3 cellular contexts compared by ENCODE assay signal in genomic region chr16:10325783-10326543, GRCh38.
TF ChIP-seq lines count a peak whose summit lies in the region.

No MANE protein-coding gene starts in this region.

TF ChIP-seq in SK-N-SH treated with all-trans-retinoic acid at 6 μM for 48 hours, 23 proteins besides CTCF, POLR2A, EP300 and RAD21 (continues in another document):
- 0 out of 2 replicates have a peak, but pooled peaks have one; percentile 30 for TF ChIP-seq PATZ1 (CRISPR knock-in tag; IDR thresholded peaks at IDR 0.05; ENCODE audit: borderline replicate concordance)
- TF ChIP-seq CSRNP3 (CRISPR knock-in tag; IDR thresholded peaks at IDR 0.05), result peak; percentile 82; the same call in 1 of the 2 replicates
- TF ChIP-seq GLIS3 (CRISPR knock-in tag; IDR thresholded peaks at IDR 0.05), result peak; percentile 98
- TF ChIP-seq ZC3H10 (CRISPR knock-in tag; IDR thresholded peaks at IDR 0.05), result no peak
- TF ChIP-seq ZFP3 (CRISPR knock-in tag; IDR thresholded peaks at IDR 0.05), result peak; percentile 95
- peak; percentile 94 for TF ChIP-seq ISL1 (CRISPR knock-in tag; IDR thresholded peaks at IDR 0.05)
- 0 out of 2 replicates have a peak, but pooled peaks have one; percentile 50 for TF ChIP-seq ESRRG (CRISPR knock-in tag; IDR thresholded peaks at IDR 0.05)
- peak; percentile 86 for TF ChIP-seq ZNF565 (CRISPR knock-in tag; conservative IDR thresholded peaks at IDR 0.05; ENCODE audit: low read depth)
- 0 out of 2 replicates have a peak, but pooled peaks have one; percentile 66 for TF ChIP-seq TSHZ2 (CRISPR knock-in tag; IDR thresholded peaks at IDR 0.05)
- TF ChIP-seq SNAI2 (CRISPR knock-in tag; IDR thresholded peaks at IDR 0.05), result peak; percentile 99
- TF ChIP-seq ZNF70 (CRISPR knock-in tag; IDR thresholded peaks at IDR 0.05), result 0 out of 2 replicates have a peak, but pooled peaks have one; percentile 32

TF ChIP-seq in SK-N-SH, 30 proteins besides CTCF, POLR2A, EP300 and RAD21:
- TF ChIP-seq REST (IDR thresholded peaks at IDR 0.05; ENCODE audit: low read depth, low read length) (no peak), FOXJ3 (CRISPR knock-in tag; IDR thresholded peaks at IDR 0.05) (no peak), USF2 (IDR thresholded peaks at IDR 0.05; ENCODE audit: borderline replicate concordance, low read depth, low read length) (no peak), SIN3A (IDR thresholded peaks at IDR 0.05; ENCODE audit: borderline replicate concordance, low read depth, low read length) (no peak), ZBTB33 (IDR thresholded peaks at IDR 0.05; ENCODE audit: borderline replicate concordance, low read depth) (no peak), FOXM1 (IDR thresholded peaks at IDR 0.05; ENCODE audit: low read depth) (no peak), CHD2 (IDR thresholded peaks at IDR 0.05; ENCODE audit: low read length, partially characterized antibody) (no peak), NFIC (IDR thresholded peaks at IDR 0.05; ENCODE audit: borderline replicate concordance) (no peak)

TF ChIP-seq in GM12878, 131 proteins besides CTCF, POLR2A, EP300 and RAD21:
- TF ChIP-seq ZBED1 (IDR thresholded peaks at IDR 0.05; ENCODE audit: borderline replicate concordance) (no peak), BACH1 (IDR thresholded peaks at IDR 0.05; ENCODE audit: borderline replicate concordance) (no peak), BHLHE40 (IDR thresholded peaks at IDR 0.05; ENCODE audit: borderline replicate concordance in 1 of 2, low read depth in 2 of 2, low read length in 1 of 2) (no peak), SRF (IDR thresholded peaks at IDR 0.05; ENCODE audit: low read depth in 2 of 2, low read length in 2 of 2) (peak in 1 of 2 experiments; percentile 60; a peak in 1 of 4 replicates), SIN3A (IDR thresholded peaks at IDR 0.05; ENCODE audit: low read depth, low read length) (no peak), ESRRA (IDR thresholded peaks at IDR 0.05; ENCODE audit: low read length) (no peak), NBN (IDR thresholded peaks at IDR 0.05) (no peak), BCL11A (IDR thresholded peaks at IDR 0.05; ENCODE audit: low read depth, low read length) (no peak), BCLAF1 (IDR thresholded peaks at IDR 0.05) (no peak), YY1 (IDR thresholded peaks at IDR 0.05; ENCODE audit: low read depth, low read length) (0 out of 2 replicates have a peak, but pooled peaks have one; percentile 34), SUZ12 (IDR thresholded peaks at IDR 0.05; ENCODE audit: unreplicated experiment) (no peak), FOS (IDR thresholded peaks at IDR 0.05; ENCODE audit: borderline replicate concordance, extremely low read depth, insufficient read length) (no peak), SP1 (IDR thresholded peaks at IDR 0.05; ENCODE audit: low read depth, low read length) (no peak), USF1 (IDR thresholded peaks at IDR 0.05; ENCODE audit: borderline replicate concordance, extremely low read length, insufficient read depth, low read depth, low read length) (no peak)
